In the genomic region with DNA sequence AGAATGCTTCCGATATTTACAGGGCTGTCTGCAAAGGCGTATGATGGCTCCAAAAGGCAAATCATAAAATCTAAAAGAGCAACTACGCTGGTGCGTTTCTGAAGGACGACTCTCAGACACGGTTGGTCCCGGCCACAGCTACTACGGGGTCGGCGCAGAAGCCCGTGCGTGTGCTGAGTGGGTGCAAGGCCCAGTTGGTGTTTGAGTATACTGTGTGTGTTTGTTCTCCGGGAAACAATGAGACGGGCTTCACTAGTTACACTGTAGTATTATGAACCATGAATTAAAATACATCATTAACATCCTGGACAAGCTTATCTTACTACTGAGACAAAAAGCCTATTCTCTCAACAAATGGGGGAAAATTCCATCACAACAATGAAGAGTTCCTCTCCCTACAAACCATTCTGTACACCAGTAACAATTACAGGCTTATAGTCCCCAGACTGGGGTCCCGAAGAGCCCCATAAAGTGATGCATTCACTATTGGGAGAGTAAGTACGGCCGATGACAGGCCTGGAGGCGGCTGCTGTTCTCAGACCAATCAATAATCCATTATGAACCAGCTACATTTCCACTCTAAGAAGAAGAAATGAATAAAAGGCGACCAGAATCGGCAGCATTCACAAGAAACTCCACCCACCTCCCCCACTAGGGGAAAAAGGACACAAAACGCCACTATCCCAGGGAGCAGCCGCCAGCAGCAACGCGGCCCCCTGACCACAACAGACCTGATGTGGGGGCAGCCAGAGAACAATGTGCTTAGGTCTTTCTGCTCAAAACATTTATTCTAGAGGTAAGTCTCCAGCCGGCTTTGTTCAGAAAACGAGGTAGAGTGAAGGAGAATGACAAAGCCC, we compare ENCODE assay signal across 8 cellular contexts. TPM values are rescaled to one million over a fixed set of nuclear protein-coding genes. Genes with fewer than 3 reads are reported as not detected.
A peak's percentile ranks its signal among the peaks of the same experiment; 100 is the strongest.
DNase-seq lines count a peak whose midpoint lies in the region; ATAC-seq and TF ChIP-seq lines count a peak whose summit lies in the region.

No MANE protein-coding gene starts in this region.

- no peaks in the 10 kb centered on the region for H3K36me3 Mint-ChIP-seq in type B pancreatic cell

- ATAC-seq in GM21423 (IDR thresholded peaks at IDR 0.05; ENCODE audit: unreplicated experiment) (peak; percentile 35), HG03108 (IDR thresholded peaks at IDR 0.05; ENCODE audit: unreplicated experiment) (no peak)

- H3K9me3 Mint-ChIP-seq in type B pancreatic cell = no peaks in the 10 kb centered on the region

- H3K4me1 ChIP-seq in mesodermal cell (ENCODE audit: control insufficient read depth, insufficient read depth, low read length, poor library complexity, severe bottlenecking) = peaks cover 77% of the 10 kb centered on the region

- no peaks in the 10 kb centered on the region for H3K27me3 Mint-ChIP-seq in type B pancreatic cell

- DNase-seq in NCI-H526 treated with DMSO at 0.1 percent for 48 hours (lab: John Stamatoyannopoulos, UW) = peak; percentile 40
- DNase-seq in dorsolateral prefrontal cortex = peak in 1 of 10 donors; percentile 33
- peak; percentile 48 for DNase-seq in type B pancreatic cell (ENCODE audit: extremely low spot score, unreplicated experiment)
- no peak for DNase-seq in DMS 273 (lab: John Stamatoyannopoulos, UW; ENCODE audit: unreplicated experiment)
- no peak for DNase-seq in stimulated activated CD4-positive, alpha-beta T cell treated with anti-CD3 and anti-CD28 coated beads, Interleukin-4, amount 100 ng/mL, for 24 hours

- peaks cover 8% of the 10 kb centered on the region for H3K36me3 ChIP-seq in mesodermal cell (ENCODE audit: control insufficient read depth, insufficient read depth, low read length)

- H3K4me3 ChIP-seq in dorsolateral prefrontal cortex (peak overlapping the region; percentile 29 to 76 (median 64)), mesodermal cell (ENCODE audit: extremely low read depth, insufficient read depth, low read length, poor library complexity, severe bottlenecking) (peak overlapping the region; percentile 27)

- peak overlapping the region; percentile 84 for H3K27ac Mint-ChIP-seq in type B pancreatic cell

- peaks cover 87% of the 10 kb centered on the region for H3K4me1 Mint-ChIP-seq in type B pancreatic cell (ENCODE audit: unreplicated experiment)

- no peaks in the 10 kb centered on the region for H3K27me3 ChIP-seq in dorsolateral prefrontal cortex

- no peaks in the 10 kb centered on the region for H3K9me3 ChIP-seq in mesodermal cell (ENCODE audit: control insufficient read depth, low read length)

- no peak for TF ChIP-seq CTCF in dorsolateral prefrontal cortex (IDR thresholded peaks at IDR 0.05 in 54 of 56, conservative IDR thresholded peaks at IDR 0.05 in 2 of 56; ENCODE audit: low read depth in 1 of 56, partially characterized antibody in 56 of 56)
- TF ChIP-seq CTCF in type B pancreatic cell (conservative IDR thresholded peaks at IDR 0.05) = peak; percentile 62

- H3K4me3 Mint-ChIP-seq in type B pancreatic cell = peak overlapping the region; percentile 87

- intact Hi-C loops in dorsolateral prefrontal cortex (cut with DNase I) = no loop called here

- 13 to 19% methylated on average over 10 to 15 of the region's 26 CpGs for WGBS in mesodermal cell (ENCODE audit: insufficient coverage in 2 of 2), 2 experiments

- H3K27ac ChIP-seq in dorsolateral prefrontal cortex (peak overlapping the region in 57 of 59 donors; percentile 3 to 84 (median 66)), mesodermal cell (ENCODE audit: low read depth, low read length, severe bottlenecking) (peak overlapping the region; percentile 89)

RNA-seq across cellular contexts. Expression of gene ZNF516, which starts 43.3 kb away (rescaled TPM):
- total RNA-seq in dorsolateral prefrontal cortex = 10 to 100 TPM; 11.2 to 62.4 (median 28.3) TPM
- 56.5 TPM for polyA plus RNA-seq in mesodermal cell (2013, experiment 1 of 2)
- polyA plus RNA-seq in mesodermal cell (2013, experiment 2 of 2) = 65.2 TPM
- total RNA-seq in type B pancreatic cell (ENCODE audit: low replicate concordance) = 34.1 and 71.2 TPM in 2 replicates

Comparison
In these comparisons a context has a peak if more than half of its experiments do, and no peak if none do; other contexts are left out.
1. DNase-seq: peak in NCI-H526 treated with DMSO at 0.1 percent for 48 hours (single experiment) and type B pancreatic cell (single experiment); none in DMS 273 (single experiment) and stimulated activated CD4-positive, alpha-beta T cell treated with anti-CD3 and anti-CD28 coated beads, Interleukin-4, amount 100 ng/mL, for 24 hours (single experiment).